ENCODE assay signal across 7 cellular contexts in the genomic region with DNA sequence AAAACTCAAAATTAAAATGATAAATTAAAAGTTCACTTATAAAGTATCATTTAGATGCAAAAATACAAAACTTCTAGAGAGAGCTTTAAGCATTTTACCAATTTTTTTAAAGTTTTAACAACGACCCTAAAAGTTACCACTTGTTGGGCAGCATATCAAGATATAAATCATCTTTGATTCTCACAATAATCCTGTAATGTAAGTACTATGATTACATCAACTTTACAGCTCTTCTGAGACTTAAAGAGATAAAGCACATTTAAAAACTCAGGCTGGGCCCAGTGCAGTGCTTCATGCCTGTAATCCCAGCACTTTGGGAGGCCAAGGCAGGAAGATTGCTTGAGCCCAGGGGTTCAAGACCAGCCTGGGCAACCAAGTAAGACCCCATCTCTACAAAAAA.
"Had no signal": no experiment of that assay in that cellular context is flagged by ENCODE, and none has a peak within 500 bp of the region (broad histone marks: within the 10 kb centered on the region; RNA-seq: fewer than 3 reads in every experiment).

No MANE protein-coding gene starts in this region.

- H3K27ac ChIP-seq: HL-60 had no signal

- ATAC-seq: GM23338, HepG2 had no signal

- DNase-seq: H9, HCEC 1CT, HFFc6, KBM-7 had no signal

- H3K4me3 ChIP-seq: GM23338 had no signal
